9 cellular contexts compared by ENCODE assay signal in the genomic region with DNA sequence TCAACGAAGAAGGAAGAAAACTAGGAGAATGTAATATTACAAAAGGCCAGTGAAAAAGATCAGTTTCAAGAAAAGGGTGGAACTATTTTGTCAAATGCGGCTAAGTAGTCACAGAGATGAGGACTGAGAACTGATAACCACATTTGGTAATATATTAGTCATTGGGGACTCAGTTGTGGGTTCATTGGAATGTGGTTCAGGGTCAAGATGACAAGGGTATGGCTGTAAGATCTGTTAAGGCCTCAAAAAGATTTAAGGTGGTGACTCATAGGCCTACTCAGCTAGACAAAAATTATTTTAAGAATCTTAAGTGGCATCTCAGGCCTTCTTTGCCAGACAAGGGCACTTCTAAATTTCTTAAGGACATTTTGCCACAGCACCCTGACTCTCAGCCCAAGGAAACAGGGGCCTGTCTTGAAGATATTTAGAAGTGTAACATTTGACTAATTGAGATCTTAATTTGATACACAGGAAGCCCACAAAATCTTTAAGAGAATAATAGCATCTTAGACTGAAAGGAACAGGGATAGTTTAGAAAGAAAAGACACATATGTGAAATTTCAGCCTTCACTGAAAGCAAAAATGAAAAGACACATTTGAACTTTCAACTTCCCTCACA.
A peak's percentile ranks its signal among the peaks of the same experiment; 100 is the strongest.
DNase-seq lines count a peak whose midpoint lies in the region; ATAC-seq and TF ChIP-seq lines count a peak whose summit lies in the region.
"Had no signal": no experiment of that assay in that cellular context is flagged by ENCODE, and none has a peak within 500 bp of the region (broad histone marks: within the 10 kb centered on the region; RNA-seq: fewer than 3 reads in every experiment).

No MANE protein-coding gene starts in this region.

- peaks cover 2% of the 10 kb centered on the region for H3K36me3 Mint-ChIP-seq in central memory CD8-positive, alpha-beta T cell (ENCODE audit: insufficient read depth)
- H3K36me3 Mint-ChIP-seq: activated naive CD4-positive, alpha-beta T cell treated with anti-CD3 and anti-CD28 coated beads, Interleukin-2, amount 10 ng/mL, durations not matched to agents 7 days and 5 days had no signal

- no peaks in the 10 kb centered on the region for H3K4me1 ChIP-seq in prostate gland (replicated peaks)

- H3K27me3 ChIP-seq in prostate gland (replicated peaks; ENCODE audit: insufficient read depth) = no peaks in the 10 kb centered on the region

- no peak for TF ChIP-seq CTCF in prostate gland (IDR thresholded peaks at IDR 0.05)

- intact Hi-C loops in Right ventricle myocardium superior (cut with DNase I) = no loop called here
- intact Hi-C loops in prostate gland (cut with DNase I) = no loop called here

- peaks cover 11% of the 10 kb centered on the region for H3K9me3 Mint-ChIP-seq in central memory CD8-positive, alpha-beta T cell

- H3K27me3 Mint-ChIP-seq in central memory CD8-positive, alpha-beta T cell = no peaks in the 10 kb centered on the region
- H3K27me3 Mint-ChIP-seq: activated naive CD4-positive, alpha-beta T cell treated with anti-CD3 and anti-CD28 coated beads, Interleukin-2, amount 10 ng/mL, durations not matched to agents 7 days and 5 days had no signal

- no peak overlapping the region for H3K4me3 Mint-ChIP-seq in central memory CD8-positive, alpha-beta T cell
- H3K4me3 Mint-ChIP-seq: activated naive CD4-positive, alpha-beta T cell treated with anti-CD3 and anti-CD28 coated beads, Interleukin-2, amount 10 ng/mL, durations not matched to agents 7 days and 5 days had no signal

- no peak overlapping the region for H3K4me3 ChIP-seq in prostate gland

- H3K36me3 ChIP-seq in prostate gland = no peaks in the 10 kb centered on the region

- no peak overlapping the region for H3K27ac ChIP-seq in prostate gland

- TF ChIP-seq POLR2A in prostate gland (IDR thresholded peaks at IDR 0.05) = no peak

- H3K27ac Mint-ChIP-seq in central memory CD8-positive, alpha-beta T cell (ENCODE audit: low read depth) = no peak overlapping the region
- H3K27ac Mint-ChIP-seq: activated naive CD4-positive, alpha-beta T cell treated with anti-CD3 and anti-CD28 coated beads, Interleukin-2, amount 10 ng/mL, durations not matched to agents 7 days and 5 days had no signal

- ATAC-seq in GM21390 (IDR thresholded peaks at IDR 0.05; ENCODE audit: unreplicated experiment) (peak; percentile 93), HG03565 (IDR thresholded peaks at IDR 0.05; ENCODE audit: unreplicated experiment) (peak; percentile 92), Right ventricle myocardium superior (ENCODE audit: poor library complexity) (no peak)
- peak; percentile 28 for ATAC-seq in central memory CD8-positive, alpha-beta T cell (replicated peaks; ENCODE audit: extremely low read depth, poor library complexity, severe bottlenecking)

- DNase-seq in EL (peak; percentile 97), Right ventricle myocardium superior (no peak), NCI-H2081 (lab: John Stamatoyannopoulos, UW) (no peak), prostate gland (ENCODE audit: low spot score) (no peak), OCI-M2 (lab: John Stamatoyannopoulos, UW; ENCODE audit: unreplicated experiment) (no peak)
- no peak for DNase-seq in central memory CD8-positive, alpha-beta T cell (ENCODE audit: low spot score in 2 of 2)
- DNase-seq: activated naive CD4-positive, alpha-beta T cell treated with anti-CD3 and anti-CD28 coated beads, Interleukin-2, amount 10 ng/mL, durations not matched to agents 7 days and 5 days had no signal

- peaks cover 6% of the 10 kb centered on the region for H3K4me1 Mint-ChIP-seq in central memory CD8-positive, alpha-beta T cell

- WGBS in prostate gland = 91% methylated on average over 2 of the region's 2 CpGs

- no peaks in the 10 kb centered on the region for H3K9me3 ChIP-seq in prostate gland
